Comparison of ENCODE assay signal across 1 cellular context in genomic region chr6:43308101-43308989, GRCh38.
TF ChIP-seq lines count a peak whose summit lies in the region.

A gene with protein sequence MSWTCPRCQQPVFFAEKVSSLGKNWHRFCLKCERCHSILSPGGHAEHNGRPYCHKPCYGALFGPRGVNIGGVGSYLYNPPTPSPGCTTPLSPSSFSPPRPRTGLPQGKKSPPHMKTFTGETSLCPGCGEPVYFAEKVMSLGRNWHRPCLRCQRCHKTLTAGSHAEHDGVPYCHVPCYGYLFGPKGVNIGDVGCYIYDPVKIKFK (minus strand): TSS chr6:43308826. CDS start chr6:43308792, 34 bp downstream.

TF ChIP-seq in HEK293, 187 proteins besides CTCF, POLR2A, EP300 and RAD21 (continued from another document and continues in another):
- peak; percentile 63 for TF ChIP-seq PRDM10 (tag by site-specific recombination; IDR thresholded peaks at IDR 0.05)
- no peak for TF ChIP-seq ZNF146 (tag by site-specific recombination; IDR thresholded peaks at IDR 0.05)
- TF ChIP-seq ZNF16 (tag by site-specific recombination; IDR thresholded peaks at IDR 0.05; ENCODE audit: low read depth), result no peak
- TF ChIP-seq, protein P1, sequence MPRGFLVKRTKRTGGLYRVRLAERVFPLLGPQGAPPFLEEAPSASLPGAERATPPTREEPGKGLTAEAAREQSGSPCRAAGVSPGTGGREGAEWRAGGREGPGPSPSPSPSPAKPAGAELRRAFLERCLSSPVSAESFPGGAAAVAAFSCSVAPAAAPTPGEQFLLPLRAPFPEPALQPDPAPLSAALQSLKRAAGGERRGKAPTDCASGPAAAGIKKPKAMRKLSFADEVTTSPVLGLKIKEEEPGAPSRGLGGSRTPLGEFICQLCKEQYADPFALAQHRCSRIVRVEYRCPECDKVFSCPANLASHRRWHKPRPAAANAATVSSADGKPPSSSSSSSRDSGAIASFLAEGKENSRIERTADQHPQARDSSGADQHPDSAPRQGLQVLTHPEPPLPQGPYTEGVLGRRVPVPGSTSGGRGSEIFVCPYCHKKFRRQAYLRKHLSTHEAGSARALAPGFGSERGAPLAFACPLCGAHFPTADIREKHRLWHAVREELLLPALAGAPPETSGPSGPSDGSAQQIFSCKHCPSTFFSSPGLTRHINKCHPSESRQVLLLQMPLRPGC (tag by site-specific recombination; IDR thresholded peaks at IDR 0.05), result peak; percentile 28; the same call in 1 of the 2 replicates
- no peak for TF ChIP-seq ZNF660 (tag by site-specific recombination; IDR thresholded peaks at IDR 0.05)
- no peak for TF ChIP-seq RBAK (tag by site-specific recombination; IDR thresholded peaks at IDR 0.05)
- TF ChIP-seq, protein P2, sequence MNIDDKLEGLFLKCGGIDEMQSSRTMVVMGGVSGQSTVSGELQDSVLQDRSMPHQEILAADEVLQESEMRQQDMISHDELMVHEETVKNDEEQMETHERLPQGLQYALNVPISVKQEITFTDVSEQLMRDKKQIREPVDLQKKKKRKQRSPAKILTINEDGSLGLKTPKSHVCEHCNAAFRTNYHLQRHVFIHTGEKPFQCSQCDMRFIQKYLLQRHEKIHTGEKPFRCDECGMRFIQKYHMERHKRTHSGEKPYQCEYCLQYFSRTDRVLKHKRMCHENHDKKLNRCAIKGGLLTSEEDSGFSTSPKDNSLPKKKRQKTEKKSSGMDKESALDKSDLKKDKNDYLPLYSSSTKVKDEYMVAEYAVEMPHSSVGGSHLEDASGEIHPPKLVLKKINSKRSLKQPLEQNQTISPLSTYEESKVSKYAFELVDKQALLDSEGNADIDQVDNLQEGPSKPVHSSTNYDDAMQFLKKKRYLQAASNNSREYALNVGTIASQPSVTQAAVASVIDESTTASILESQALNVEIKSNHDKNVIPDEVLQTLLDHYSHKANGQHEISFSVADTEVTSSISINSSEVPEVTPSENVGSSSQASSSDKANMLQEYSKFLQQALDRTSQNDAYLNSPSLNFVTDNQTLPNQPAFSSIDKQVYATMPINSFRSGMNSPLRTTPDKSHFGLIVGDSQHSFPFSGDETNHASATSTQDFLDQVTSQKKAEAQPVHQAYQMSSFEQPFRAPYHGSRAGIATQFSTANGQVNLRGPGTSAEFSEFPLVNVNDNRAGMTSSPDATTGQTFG (tag by site-specific recombination; IDR thresholded peaks at IDR 0.05; ENCODE audit: borderline replicate concordance), result no peak
- no peak for TF ChIP-seq ZBTB1 (tag by site-specific recombination; IDR thresholded peaks at IDR 0.05)
- no peak for TF ChIP-seq ZBTB20 (tag by site-specific recombination; IDR thresholded peaks at IDR 0.05)
- no peak for TF ChIP-seq TRIM28 (IDR thresholded peaks at IDR 0.05; ENCODE audit: borderline replicate concordance, low read length)
- TF ChIP-seq ZBTB7A (tag by site-specific recombination; IDR thresholded peaks at IDR 0.05; ENCODE audit: low read depth), result no peak
- TF ChIP-seq YY1 (tag by site-specific recombination; IDR thresholded peaks at IDR 0.05), result no peak
- TF ChIP-seq GLI2 (tag by site-specific recombination; IDR thresholded peaks at IDR 0.05; ENCODE audit: borderline replicate concordance, low read depth), result no peak
- TF ChIP-seq, protein P3, sequence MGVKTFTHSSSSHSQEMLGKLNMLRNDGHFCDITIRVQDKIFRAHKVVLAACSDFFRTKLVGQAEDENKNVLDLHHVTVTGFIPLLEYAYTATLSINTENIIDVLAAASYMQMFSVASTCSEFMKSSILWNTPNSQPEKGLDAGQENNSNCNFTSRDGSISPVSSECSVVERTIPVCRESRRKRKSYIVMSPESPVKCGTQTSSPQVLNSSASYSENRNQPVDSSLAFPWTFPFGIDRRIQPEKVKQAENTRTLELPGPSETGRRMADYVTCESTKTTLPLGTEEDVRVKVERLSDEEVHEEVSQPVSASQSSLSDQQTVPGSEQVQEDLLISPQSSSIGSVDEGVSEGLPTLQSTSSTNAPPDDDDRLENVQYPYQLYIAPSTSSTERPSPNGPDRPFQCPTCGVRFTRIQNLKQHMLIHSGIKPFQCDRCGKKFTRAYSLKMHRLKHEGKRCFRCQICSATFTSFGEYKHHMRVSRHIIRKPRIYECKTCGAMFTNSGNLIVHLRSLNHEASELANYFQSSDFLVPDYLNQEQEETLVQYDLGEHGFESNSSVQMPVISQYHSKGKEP (tag by site-specific recombination; IDR thresholded peaks at IDR 0.05), result no peak
- 0 out of 2 replicates have a peak, but pooled peaks have one; percentile 22 for TF ChIP-seq ZNF629 (tag by site-specific recombination; IDR thresholded peaks at IDR 0.05)
- TF ChIP-seq ZNF155 (tag by site-specific recombination; IDR thresholded peaks at IDR 0.05), result no peak
- TF ChIP-seq GLIS1 (tag by site-specific recombination; IDR thresholded peaks at IDR 0.05), result peak; percentile 65
- no peak for TF ChIP-seq ZNF544 (tag by site-specific recombination; IDR thresholded peaks at IDR 0.05)
- TF ChIP-seq, protein P4, sequence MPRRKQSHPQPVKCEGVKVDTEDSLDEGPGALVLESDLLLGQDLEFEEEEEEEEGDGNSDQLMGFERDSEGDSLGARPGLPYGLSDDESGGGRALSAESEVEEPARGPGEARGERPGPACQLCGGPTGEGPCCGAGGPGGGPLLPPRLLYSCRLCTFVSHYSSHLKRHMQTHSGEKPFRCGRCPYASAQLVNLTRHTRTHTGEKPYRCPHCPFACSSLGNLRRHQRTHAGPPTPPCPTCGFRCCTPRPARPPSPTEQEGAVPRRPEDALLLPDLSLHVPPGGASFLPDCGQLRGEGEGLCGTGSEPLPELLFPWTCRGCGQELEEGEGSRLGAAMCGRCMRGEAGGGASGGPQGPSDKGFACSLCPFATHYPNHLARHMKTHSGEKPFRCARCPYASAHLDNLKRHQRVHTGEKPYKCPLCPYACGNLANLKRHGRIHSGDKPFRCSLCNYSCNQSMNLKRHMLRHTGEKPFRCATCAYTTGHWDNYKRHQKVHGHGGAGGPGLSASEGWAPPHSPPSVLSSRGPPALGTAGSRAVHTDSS (tag by site-specific recombination; IDR thresholded peaks at IDR 0.05), result no peak
- TF ChIP-seq ZNF433 (tag by site-specific recombination; IDR thresholded peaks at IDR 0.05; ENCODE audit: low read depth), result no peak
- no peak for TF ChIP-seq IKZF3 (tag by site-specific recombination; IDR thresholded peaks at IDR 0.05)
- no peak for TF ChIP-seq ZNF202 (tag by site-specific recombination; IDR thresholded peaks at IDR 0.05; ENCODE audit: borderline replicate concordance)
- no peak for TF ChIP-seq BCL11A (tag by site-specific recombination; IDR thresholded peaks at IDR 0.05; ENCODE audit: low read depth)
- no peak for TF ChIP-seq ZNF184 (tag by site-specific recombination; IDR thresholded peaks at IDR 0.05)
- TF ChIP-seq ZNF623 (tag by site-specific recombination; IDR thresholded peaks at IDR 0.05), result no peak
- TF ChIP-seq MEIS1 (CRISPR knock-in tag; IDR thresholded peaks at IDR 0.05; ENCODE audit: borderline replicate concordance), result no peak
- no peak for TF ChIP-seq PBX3 (CRISPR knock-in tag; IDR thresholded peaks at IDR 0.05)
- TF ChIP-seq ZNF174 (tag by site-specific recombination; IDR thresholded peaks at IDR 0.05), result no peak
- no peak for TF ChIP-seq ZSCAN4 (tag by site-specific recombination; IDR thresholded peaks at IDR 0.05)
- TF ChIP-seq ZNF48 (tag by site-specific recombination; IDR thresholded peaks at IDR 0.05), result no peak
- TF ChIP-seq ZBTB8A (tag by site-specific recombination; IDR thresholded peaks at IDR 0.05), result no peak
- TF ChIP-seq ZNF341 (tag by site-specific recombination; IDR thresholded peaks at IDR 0.05; ENCODE audit: low read depth), result peak; percentile 61
- no peak for TF ChIP-seq OVOL3 (tag by site-specific recombination; IDR thresholded peaks at IDR 0.05)
- peak; percentile 52 for TF ChIP-seq ZNF2 (tag by site-specific recombination; IDR thresholded peaks at IDR 0.05)
- TF ChIP-seq ZNF624 (tag by site-specific recombination; IDR thresholded peaks at IDR 0.05), result no peak
- peak; percentile 40; the same call in 1 of the 2 replicates for TF ChIP-seq ZNF423 (tag by site-specific recombination; IDR thresholded peaks at IDR 0.05)
- 0 out of 2 replicates have a peak, but pooled peaks have one; percentile 44 for TF ChIP-seq MZF1 (tag by site-specific recombination; IDR thresholded peaks at IDR 0.05; ENCODE audit: borderline replicate concordance)
- TF ChIP-seq, protein P5, sequence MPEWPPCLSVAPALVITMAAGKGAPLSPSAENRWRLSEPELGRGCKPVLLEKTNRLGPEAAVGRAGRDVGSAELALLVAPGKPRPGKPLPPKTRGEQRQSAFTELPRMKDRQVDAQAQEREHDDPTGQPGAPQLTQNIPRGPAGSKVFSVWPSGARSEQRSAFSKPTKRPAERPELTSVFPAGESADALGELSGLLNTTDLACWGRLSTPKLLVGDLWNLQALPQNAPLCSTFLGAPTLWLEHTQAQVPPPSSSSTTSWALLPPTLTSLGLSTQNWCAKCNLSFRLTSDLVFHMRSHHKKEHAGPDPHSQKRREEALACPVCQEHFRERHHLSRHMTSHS (tag by site-specific recombination; IDR thresholded peaks at IDR 0.05), result no peak
- TF ChIP-seq HOXD13 (CRISPR knock-in tag; IDR thresholded peaks at IDR 0.05; ENCODE audit: borderline replicate concordance), result no peak
- no peak for TF ChIP-seq REPIN1 (tag by site-specific recombination; IDR thresholded peaks at IDR 0.05; ENCODE audit: low read depth)
- TF ChIP-seq ZNF529 (tag by site-specific recombination; IDR thresholded peaks at IDR 0.05; ENCODE audit: insufficient replicate concordance), result no peak
- TF ChIP-seq HIC1 (tag by site-specific recombination; IDR thresholded peaks at IDR 0.05), result no peak
- TF ChIP-seq ZNF24 (tag by site-specific recombination; IDR thresholded peaks at IDR 0.05), result peak; percentile 73; the same call in 1 of the 2 replicates
- TF ChIP-seq TCF7L2 (IDR thresholded peaks at IDR 0.05; ENCODE audit: borderline replicate concordance, low read depth, low read length), result no peak
- TF ChIP-seq, protein P6, sequence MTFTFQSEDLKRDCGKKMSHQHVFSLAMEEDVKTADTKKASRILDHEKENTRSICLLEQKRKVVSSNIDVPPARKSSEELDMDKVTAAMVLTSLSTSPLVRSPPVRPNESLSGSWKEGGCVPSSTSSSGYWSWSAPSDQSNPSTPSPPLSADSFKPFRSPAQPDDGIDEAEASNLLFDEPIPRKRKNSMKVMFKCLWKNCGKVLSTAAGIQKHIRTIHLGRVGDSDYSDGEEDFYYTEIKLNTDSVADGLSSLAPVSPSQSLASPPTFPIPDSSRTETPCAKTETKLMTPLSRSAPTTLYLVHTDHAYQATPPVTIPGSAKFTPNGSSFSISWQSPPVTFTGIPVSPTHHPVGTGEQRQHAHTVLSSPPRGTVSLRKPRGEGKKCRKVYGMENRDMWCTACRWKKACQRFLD (tag by site-specific recombination; IDR thresholded peaks at IDR 0.05), result no peak
- no peak for TF ChIP-seq ZNF501 (tag by site-specific recombination; IDR thresholded peaks at IDR 0.05)
